ENCODE assay signal across 13 cellular contexts in genomic region chr1:160520582-160520981, GRCh38. TPM values are rescaled to one million over a fixed set of nuclear protein-coding genes. Genes with fewer than 3 reads are reported as not detected.
DNase-seq lines count a peak whose midpoint lies in the region; ATAC-seq and TF ChIP-seq lines count a peak whose summit lies in the region.
"Had no signal": no experiment of that assay in that cellular context is flagged by ENCODE, and none has a peak within 500 bp of the region (broad histone marks: within the 10 kb centered on the region; RNA-seq: fewer than 3 reads in every experiment).

No MANE protein-coding gene starts in this region.

- H3K27me3 Mint-ChIP-seq in T-helper 2 cell treated with Interferon-gamma antibody and Interleukin-4, amounts not matched to agents 5 μg/mL and 100 μg/mL, for 36 hours (ENCODE audit: low read depth) = no peaks in the 10 kb centered on the region

- peaks cover 73% of the 10 kb centered on the region for H3K4me1 Mint-ChIP-seq in T-helper 2 cell treated with Interferon-gamma antibody and Interleukin-4, amounts not matched to agents 5 μg/mL and 100 μg/mL, for 36 hours (ENCODE audit: low read depth)
- peaks cover 86% of the 10 kb centered on the region for H3K4me1 Mint-ChIP-seq in stimulated activated effector memory CD8-positive, alpha-beta T cell treated with anti-CD3 and anti-CD28 coated beads, Interleukin-12 subunit alpha, Interleukin-12 subunit beta, amount 100 ng/mL, for 72 hours

- peaks cover 47% of the 10 kb centered on the region for H3K36me3 Mint-ChIP-seq in T-helper 2 cell treated with Interferon-gamma antibody and Interleukin-4, amounts not matched to agents 5 μg/mL and 100 μg/mL, for 36 hours (ENCODE audit: low read depth)
- peaks cover 12% of the 10 kb centered on the region for H3K36me3 Mint-ChIP-seq in stimulated activated effector memory CD8-positive, alpha-beta T cell treated with anti-CD3 and anti-CD28 coated beads, Interleukin-12 subunit alpha, Interleukin-12 subunit beta, amount 100 ng/mL, for 72 hours

- DNase-seq in T-helper 2 cell treated with Interferon-gamma antibody and Interleukin-4, amounts not matched to agents 5 μg/mL and 100 μg/mL, for 36 hours (ENCODE audit: low spot score) = no peak
- DNase-seq in T-helper 2 cell = no peak
- peak; percentile 55 for DNase-seq in NCI-H226
- no peak for DNase-seq in colonic mucosa
- no peak for DNase-seq in stimulated activated effector memory CD8-positive, alpha-beta T cell treated with anti-CD3 and anti-CD28 coated beads, Interleukin-12 subunit alpha, Interleukin-12 subunit beta, amount 100 ng/mL, for 72 hours (ENCODE audit: low spot score in 2 of 2)
- DNase-seq in hepatic stellate cell (ENCODE audit: low spot score) = no peak
- no peak for DNase-seq in GM19240 (ENCODE audit: insufficient read length, low spot score)
- DNase-seq: activated CD8-positive, alpha-beta memory T cell treated with anti-CD3 and anti-CD28 coated beads, Interleukin-2, amount 50 U/mL, for 4 hours; mucosa of descending colon; NCI-H345 had no signal

- no peaks in the 10 kb centered on the region for H3K9me3 ChIP-seq in colonic mucosa
- H3K9me3 ChIP-seq: mucosa of descending colon had no signal

- H3K9me3 Mint-ChIP-seq in T-helper 2 cell treated with Interferon-gamma antibody and Interleukin-4, amounts not matched to agents 5 μg/mL and 100 μg/mL, for 36 hours = peaks cover 28% of the 10 kb centered on the region
- peaks cover 7% of the 10 kb centered on the region for H3K9me3 Mint-ChIP-seq in stimulated activated effector memory CD8-positive, alpha-beta T cell treated with anti-CD3 and anti-CD28 coated beads, Interleukin-12 subunit alpha, Interleukin-12 subunit beta, amount 100 ng/mL, for 72 hours

- H3K36me3 ChIP-seq in colonic mucosa = no peaks in the 10 kb centered on the region

- no peaks in the 10 kb centered on the region for H3K27me3 ChIP-seq in colonic mucosa

- intact Hi-C loops in colonic mucosa (cut with DNase I) = no loop called here

- no peaks in the 10 kb centered on the region for H3K4me1 ChIP-seq in colonic mucosa

- H3K4me3 ChIP-seq in colonic mucosa = no peak overlapping the region
- H3K4me3 ChIP-seq: mucosa of descending colon had no signal

- H3K9ac ChIP-seq in colonic mucosa (ENCODE audit: low read depth in 2 of 2, low read length in 2 of 2) = no peak overlapping the region

- no peak for TF ChIP-seq CTCF in colonic mucosa (IDR thresholded peaks at IDR 0.05)

- no peak for ATAC-seq in stimulated activated effector memory CD8-positive, alpha-beta T cell treated with anti-CD3 and anti-CD28 coated beads, Interleukin-12 subunit alpha, Interleukin-12 subunit beta, amount 100 ng/mL, for 72 hours
- ATAC-seq in GM19328 (IDR thresholded peaks at IDR 0.05; ENCODE audit: unreplicated experiment) = no peak

- peak overlapping the region; percentile 91 for H3K27ac Mint-ChIP-seq in T-helper 2 cell treated with Interferon-gamma antibody and Interleukin-4, amounts not matched to agents 5 μg/mL and 100 μg/mL, for 36 hours
- peak overlapping the region; percentile 81 for H3K27ac Mint-ChIP-seq in stimulated activated effector memory CD8-positive, alpha-beta T cell treated with anti-CD3 and anti-CD28 coated beads, Interleukin-12 subunit alpha, Interleukin-12 subunit beta, amount 100 ng/mL, for 72 hours

- peak overlapping the region; percentile 96 for H3K4me3 Mint-ChIP-seq in T-helper 2 cell treated with Interferon-gamma antibody and Interleukin-4, amounts not matched to agents 5 μg/mL and 100 μg/mL, for 36 hours
- H3K4me3 Mint-ChIP-seq in stimulated activated effector memory CD8-positive, alpha-beta T cell treated with anti-CD3 and anti-CD28 coated beads, Interleukin-12 subunit alpha, Interleukin-12 subunit beta, amount 100 ng/mL, for 72 hours = peak overlapping the region; percentile 76

- peak overlapping the region; percentile 13 for H3K27ac ChIP-seq in colonic mucosa

RNA-seq across cellular contexts. Expression of gene SLAMF6, which starts 2.5 kb away (rescaled TPM):
- 1 to 10 TPM; 1.1 to 1.4 TPM for total RNA-seq in colonic mucosa
- total RNA-seq: G401, SK-MEL-5 had no signal

RNA-seq across cellular contexts. Expression of gene CD84, which starts 58.7 kb away (rescaled TPM):
- 1 to 10 TPM; 1.3 to 3.0 TPM for total RNA-seq in colonic mucosa
- total RNA-seq: G401, SK-MEL-5 had no signal
